In genomic region chr6:13427838-13428527, GRCh38 we compare ENCODE assay signal across 8 cellular contexts. TPM values are rescaled to one million over a fixed set of nuclear protein-coding genes. Genes with fewer than 3 reads are reported as not detected.
DNase-seq lines count a peak whose midpoint lies in the region; ATAC-seq and TF ChIP-seq lines count a peak whose summit lies in the region.

No MANE protein-coding gene starts in this region.

- no peak overlapping the region for H3K27ac ChIP-seq in endodermal cell (ENCODE audit: low read depth, low read length)

- 66 to 77% methylated on average over 14 to 24 of the region's 24 CpGs for WGBS in endodermal cell (ENCODE audit: insufficient coverage in 1 of 2, insufficient read length in 1 of 2), 2 experiments

- peaks cover 18% of the 10 kb centered on the region for H3K4me1 Mint-ChIP-seq in endodermal cell

- H3K36me3 Mint-ChIP-seq in endodermal cell (ENCODE audit: low read depth) = no peaks in the 10 kb centered on the region

- H3K9ac ChIP-seq in endodermal cell (ENCODE audit: extremely low read depth, low read length, poor library complexity, severe bottlenecking) = no peak overlapping the region

- H3K27ac Mint-ChIP-seq in endodermal cell = peak overlapping the region; percentile 17

- no peak overlapping the region for H3K4me3 Mint-ChIP-seq in endodermal cell

- ATAC-seq in HG03108 (IDR thresholded peaks at IDR 0.05; ENCODE audit: unreplicated experiment) = peak; percentile 64

- H3K9me3 ChIP-seq in endodermal cell (ENCODE audit: control insufficient read depth, low read length) = no peaks in the 10 kb centered on the region

- peak; percentile 67 for TF ChIP-seq CTCF in endodermal cell (conservative IDR thresholded peaks at IDR 0.05)

- no peaks in the 10 kb centered on the region for H3K27me3 ChIP-seq in endodermal cell (ENCODE audit: control insufficient read depth, insufficient read depth, low read length, poor library complexity, severe bottlenecking)

- H3K4me3 ChIP-seq in endodermal cell (ENCODE audit: low read length) = no peak overlapping the region

- H3K27me3 Mint-ChIP-seq in endodermal cell (ENCODE audit: insufficient read depth) = no peaks in the 10 kb centered on the region

- H3K4me1 ChIP-seq in endodermal cell (ENCODE audit: control insufficient read depth, insufficient read depth, low read length) = peaks cover under 1% of the 10 kb centered on the region

- DNase-seq in GM19238 (ENCODE audit: insufficient read length, low spot score) (peak; percentile 67), endodermal cell (peak; percentile 84), NCI-H1930 (lab: John Stamatoyannopoulos, UW) (no peak), RKO (ENCODE audit: low spot score) (no peak), NCI-H1105 (lab: John Stamatoyannopoulos, UW) (no peak)
- peak; percentile 60 for DNase-seq in activated CD4-positive, alpha-beta T cell treated with anti-CD3 and anti-CD28 coated beads for 24 hours (ENCODE audit: low read depth in 2 of 2)
- DNase-seq in stimulated activated CD4-positive, alpha-beta T cell treated with anti-CD3 and anti-CD28 coated beads, Interleukin-4, amount 100 ng/mL, for 1 hour = peak; percentile 69

- H3K9me3 Mint-ChIP-seq in endodermal cell = no peaks in the 10 kb centered on the region

- no peaks in the 10 kb centered on the region for H3K36me3 ChIP-seq in endodermal cell (ENCODE audit: control insufficient read depth, insufficient read depth, low read length)

RNA-seq across cellular contexts. Expression of gene GFOD1, which starts 59.4 kb away (rescaled TPM):
- total RNA-seq in endodermal cell = 1 to 10 TPM in 1 of 2 donors, under 1 TPM in 1; 0.71 to 1.9 TPM
- polyA plus RNA-seq in endodermal cell (2013, experiment 1 of 2) = 1.6 TPM
- polyA plus RNA-seq in endodermal cell (2013, experiment 2 of 2) = 1.5 TPM

Comparison
In these comparisons a context has a peak if more than half of its experiments do, and no peak if none do; other contexts are left out.
1. DNase-seq: peak in GM19238 (single experiment), activated CD4-positive, alpha-beta T cell treated with anti-CD3 and anti-CD28 coated beads for 24 hours (2 of 2), endodermal cell (single experiment) and stimulated activated CD4-positive, alpha-beta T cell treated with anti-CD3 and anti-CD28 coated beads, Interleukin-4, amount 100 ng/mL, for 1 hour (single experiment); none in NCI-H1930 (0 of 2), RKO (single experiment) and NCI-H1105 (single experiment).